ENCODE assay signal across 8 cellular contexts in the genomic region with DNA sequence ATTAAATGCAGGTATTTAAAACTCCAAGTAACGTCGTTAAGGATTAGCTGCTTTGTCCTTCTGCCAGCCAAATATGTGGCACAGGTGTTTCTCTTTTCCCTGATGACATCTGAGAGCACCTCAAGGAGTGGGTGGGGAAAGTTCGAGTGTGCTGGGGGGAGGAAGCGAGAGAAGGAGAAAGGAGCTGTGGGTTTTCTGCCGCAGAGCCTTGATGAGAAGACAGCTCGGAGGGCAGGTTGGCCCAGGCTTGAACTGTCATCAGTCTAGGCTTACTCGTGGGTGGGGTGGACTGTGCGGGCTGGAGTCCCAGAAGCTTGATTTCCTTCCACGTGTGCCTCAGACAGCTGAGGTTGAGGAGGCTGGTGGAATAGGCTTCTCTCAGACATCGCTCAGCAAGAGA. TPM values are rescaled to one million over a fixed set of nuclear protein-coding genes. Genes with fewer than 3 reads are reported as not detected.
A peak's percentile ranks its signal among the peaks of the same experiment; 100 is the strongest.
DNase-seq lines count a peak whose midpoint lies in the region; ATAC-seq and TF ChIP-seq lines count a peak whose summit lies in the region.

No MANE protein-coding gene starts in this region.

- DNase-seq in T-helper 2 cell (peak; percentile 39 to 83 (median 76)), mammary epithelial cell (peak; percentile 39), retina (no peak), dedifferentiated amniotic fluid mesenchymal stem cell (ENCODE audit: extremely low spot score) (no peak), AG08395 (ENCODE audit: low spot score) (no peak)
- peak; percentile 77 for DNase-seq in stimulated activated CD4-positive, alpha-beta T cell treated with anti-CD3 and anti-CD28 coated beads, Interleukin-4, amount 100 ng/mL, for 1 hour

- H3K9ac ChIP-seq in mammary epithelial cell (ENCODE audit: insufficient read depth, low read length) = no peak overlapping the region

- 20% methylated on average over 9 of the region's 10 CpGs for WGBS in mammary epithelial cell (ENCODE audit: low coverage, missing lambda C conversion rate)

- CTCF ChIA-PET in mammary epithelial cell (lab: Charles Lee; ENCODE audit: low non-redundant PET) = no interaction called here

- H3K4me2 ChIP-seq in mammary epithelial cell (ENCODE audit: insufficient read depth, low read depth, low read length) = peak overlapping the region; percentile 72

- H3K27ac ChIP-seq in mammary epithelial cell (ENCODE audit: insufficient read depth, low read depth, low read length) = peak overlapping the region; percentile 10

- TF ChIP-seq CTCF in mammary epithelial cell (conservative IDR thresholded peaks at IDR 0.05 in 1 of 2, IDR thresholded peaks at IDR 0.05 in 1 of 2; ENCODE audit: extremely low read depth in 1 of 2, insufficient read depth in 1 of 2, low read depth in 1 of 2, low read length in 2 of 2) = no peak

- BruUV-seq in mammary epithelial cell (replicated peaks; lab: Mats Ljungman, UMichigan) = no TSS peak

- intact Hi-C loops in mammary epithelial cell (cut with micrococcal nuclease) = no loop called here

- no peaks in the 10 kb centered on the region for H4K20me1 ChIP-seq in mammary epithelial cell (ENCODE audit: insufficient read depth, low read length)

- peaks cover 48% of the 10 kb centered on the region for H3K4me1 ChIP-seq in mammary epithelial cell (ENCODE audit: insufficient read depth, low read length)

- ATAC-seq in GM18511 (IDR thresholded peaks at IDR 0.05; ENCODE audit: unreplicated experiment) (peak; percentile 66), HG02642 (IDR thresholded peaks at IDR 0.05; ENCODE audit: poor library complexity, unreplicated experiment) (peak; percentile 67)

- in situ Hi-C loops in mammary epithelial cell (cut with MboI; ENCODE audit: low sequenced_read_pairs in 2 of 2) = loop anchor here in 1 of 2 donors (25.0 kb wide), 1 partner anchor 694 kb away; no protein-coding TSS in a partner anchor

- no peaks in the 10 kb centered on the region for H3K9me3 ChIP-seq in mammary epithelial cell (replicated peaks; ENCODE audit: insufficient read depth, low read length)

- H3K36me3 ChIP-seq in mammary epithelial cell (ENCODE audit: insufficient read depth, low read length) = no peaks in the 10 kb centered on the region

- dilution Hi-C loops in mammary epithelial cell (cut with HindIII; ENCODE audit: low sequenced_read_pairs) = loop anchor here (5.0 kb wide), 1 partner anchor 49 kb away; no protein-coding TSS in a partner anchor

- H2AFZ ChIP-seq in mammary epithelial cell (ENCODE audit: low read depth, low read length) = peak overlapping the region; percentile 47

- H3K27me3 ChIP-seq in mammary epithelial cell (ENCODE audit: insufficient read depth, low read length) = no peaks in the 10 kb centered on the region

- H3K4me3 ChIP-seq in mammary epithelial cell (replicated peaks in 1 of 3; ENCODE audit: insufficient read depth in 1 of 3, low read depth in 2 of 3, low read length in 3 of 3) = no peak overlapping the region

- no peaks in the 10 kb centered on the region for H3K79me2 ChIP-seq in mammary epithelial cell (ENCODE audit: insufficient read depth, low read length)

RNA-seq across cellular contexts. Expression of a gene that starts 15.9 kb away (rescaled TPM):
- 10 to 100 TPM; 17.5 to 84.3 TPM for total RNA-seq in mammary epithelial cell
- 57.2 TPM for polyA plus RNA-seq in mammary epithelial cell
- polyA minus RNA-seq in mammary epithelial cell = 210 TPM

Comparison
In these comparisons a context has a peak if more than half of its experiments do, and no peak if none do; other contexts are left out.
1. DNase-seq: peak in T-helper 2 cell (5 of 5), mammary epithelial cell (single experiment) and stimulated activated CD4-positive, alpha-beta T cell treated with anti-CD3 and anti-CD28 coated beads, Interleukin-4, amount 100 ng/mL, for 1 hour (single experiment); none in retina (single experiment), dedifferentiated amniotic fluid mesenchymal stem cell (single experiment) and AG08395 (single experiment).